ENCODE assay signal across 11 cellular contexts in the genomic region with DNA sequence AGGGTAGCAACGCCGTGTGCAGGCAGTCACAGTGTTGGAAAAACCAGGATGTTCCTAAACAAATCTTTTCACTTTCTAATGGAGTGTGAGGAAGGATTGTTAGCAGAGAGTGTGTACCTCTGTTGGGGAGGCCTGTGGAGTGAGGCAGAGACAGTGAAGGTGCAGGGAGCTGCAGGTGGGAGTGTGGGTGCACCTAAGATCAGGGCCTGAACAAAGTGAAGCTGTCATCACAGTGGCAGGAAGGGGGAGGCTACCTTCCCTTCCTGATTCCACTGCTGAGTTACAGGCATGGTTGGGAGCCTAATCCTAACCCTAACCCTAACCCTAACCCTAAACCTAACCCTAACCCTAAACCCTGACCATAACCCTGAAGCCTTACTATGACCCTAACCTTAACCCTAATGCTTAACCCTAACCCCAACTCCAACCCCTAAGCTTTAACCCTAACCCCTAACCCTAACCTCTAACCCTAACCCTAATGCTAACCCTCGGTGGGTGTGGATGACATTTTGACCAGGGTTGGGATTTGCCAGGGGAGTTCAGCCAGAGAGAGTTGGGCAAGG.
A peak's percentile ranks its signal among the peaks of the same experiment; 100 is the strongest.
DNase-seq lines count a peak whose midpoint lies in the region; ATAC-seq, FAIRE-seq and TF ChIP-seq lines count a peak whose summit lies in the region.
"Had no signal": no experiment of that assay in that cellular context is flagged by ENCODE, and none has a peak within 500 bp of the region (broad histone marks: within the 10 kb centered on the region; RNA-seq: fewer than 3 reads in every experiment).

No MANE protein-coding gene starts in this region.

- CTCF ChIA-PET in activated CD8-positive, alpha-beta T cell treated with anti-CD3 and anti-CD28 coated beads, Interleukin-2, amount 10 ng/mL, durations not matched to agents 7 days and 5 days (lab: Charles Lee), result interaction anchor here (1.4 kb wide), 1 partner anchor 8 kb away, joined by 4 read pairs; no protein-coding TSS in a partner anchor
- CTCF ChIA-PET in endothelial cell of umbilical vein (lab: Charles Lee), result no interaction called here

- H3K27me3 Mint-ChIP-seq in activated CD8-positive, alpha-beta T cell treated with anti-CD3 and anti-CD28 coated beads, Interleukin-2, amount 10 ng/mL, durations not matched to agents 7 days and 5 days (ENCODE audit: low read depth), result no peaks in the 10 kb centered on the region

- H3K4me2 ChIP-seq in endothelial cell of umbilical vein (ENCODE audit: insufficient read depth, low read length), result no peak overlapping the region

- H3K4me3 ChIP-seq in right atrium auricular region (no peak overlapping the region), left ventricle myocardium inferior (no peak overlapping the region), endothelial cell of umbilical vein (replicated peaks in 1 of 3; ENCODE audit: insufficient read depth in 1 of 3, low read depth in 1 of 3, low read length in 3 of 3) (no peak overlapping the region), gastroesophageal sphincter (no peak overlapping the region)

- H3K27ac Mint-ChIP-seq in activated CD8-positive, alpha-beta T cell treated with anti-CD3 and anti-CD28 coated beads, Interleukin-2, amount 10 ng/mL, durations not matched to agents 7 days and 5 days, result peak overlapping the region; percentile 66

- H3K9me1 ChIP-seq in endothelial cell of umbilical vein (replicated peaks; ENCODE audit: control insufficient read depth, extremely low read depth, insufficient read depth, low read length), result no peaks in the 10 kb centered on the region

- no peaks in the 10 kb centered on the region for H3K9me3 ChIP-seq in right atrium auricular region
- H3K9me3 ChIP-seq in left ventricle myocardium inferior (replicated peaks), result peaks cover 6% of the 10 kb centered on the region
- no peaks in the 10 kb centered on the region for H3K9me3 ChIP-seq in endothelial cell of umbilical vein (replicated peaks; ENCODE audit: control insufficient read depth, insufficient read depth, low read length)
- H3K9me3 ChIP-seq in gastroesophageal sphincter, result no peaks in the 10 kb centered on the region
- H3K9me3 ChIP-seq: neutrophil had no signal

- no TSS peak for BruUV-seq in endothelial cell of umbilical vein (replicated peaks; lab: Mats Ljungman, UMichigan)

- H3K27ac ChIP-seq in right atrium auricular region (no peak overlapping the region), left ventricle myocardium inferior (replicated peaks) (no peak overlapping the region), endothelial cell of umbilical vein (ENCODE audit: insufficient read depth, low read depth, low read length) (no peak overlapping the region), gastroesophageal sphincter (no peak overlapping the region)
- H3K27ac ChIP-seq: neutrophil had no signal

- no peaks in the 10 kb centered on the region for H3K79me2 ChIP-seq in endothelial cell of umbilical vein (ENCODE audit: control insufficient read depth, insufficient read depth, low read length)

- TF ChIP-seq CTCF in right atrium auricular region (IDR thresholded peaks at IDR 0.05) (no peak), left ventricle myocardium inferior (IDR thresholded peaks at IDR 0.05; ENCODE audit: borderline replicate concordance) (no peak), endothelial cell of umbilical vein (IDR thresholded peaks at IDR 0.05; ENCODE audit: extremely low read depth in 1 of 2, insufficient read depth in 1 of 2, low read depth in 1 of 2, low read length in 2 of 2) (no peak), gastroesophageal sphincter (IDR thresholded peaks at IDR 0.05) (no peak)

- H4K20me1 ChIP-seq in endothelial cell of umbilical vein (replicated peaks; ENCODE audit: control insufficient read depth, extremely low read depth, insufficient read depth, low read length), result no peaks in the 10 kb centered on the region

- H3K4me1 ChIP-seq in right atrium auricular region (peaks cover 0 to 10% of the 10 kb centered on the region in 2 donors), left ventricle myocardium inferior (peaks cover 5% of the 10 kb centered on the region), endothelial cell of umbilical vein (ENCODE audit: control insufficient read depth, extremely low read depth, insufficient read depth, low read length) (peaks cover 10% of the 10 kb centered on the region), gastroesophageal sphincter (peaks cover 0 to 18% (median 0%) of the 10 kb centered on the region in 3 donors)

- FAIRE-seq in endothelial cell of umbilical vein (lab: Jason Lieb, UNC), result peak; percentile 75
- FAIRE-seq: H54, TTC549 had no signal

- peaks cover 5% of the 10 kb centered on the region for H3K9me3 Mint-ChIP-seq in activated CD8-positive, alpha-beta T cell treated with anti-CD3 and anti-CD28 coated beads, Interleukin-2, amount 10 ng/mL, durations not matched to agents 7 days and 5 days (ENCODE audit: insufficient read depth)

- peaks cover 27% of the 10 kb centered on the region for H3K36me3 Mint-ChIP-seq in activated CD8-positive, alpha-beta T cell treated with anti-CD3 and anti-CD28 coated beads, Interleukin-2, amount 10 ng/mL, durations not matched to agents 7 days and 5 days (ENCODE audit: low read depth)

- WGBS in gastroesophageal sphincter (ENCODE audit: low coverage in 1 of 2), 2 donors, result 57 to 78% methylated on average over 1 to 3 of the region's 3 CpGs

- H2AFZ ChIP-seq in endothelial cell of umbilical vein (ENCODE audit: low read depth, low read length), result no peak overlapping the region

- dilution Hi-C loops in endothelial cell of umbilical vein (cut with MboI; ENCODE audit: extremely low pct_ligation_motif_present, low sequenced_read_pairs), result no loop called here

- intact Hi-C loops in left ventricle myocardium inferior (cut with micrococcal nuclease) (no loop called here), endothelial cell of umbilical vein (cut with micrococcal nuclease) (no loop called here)

- no peak overlapping the region for H3K9ac ChIP-seq in endothelial cell of umbilical vein (replicated peaks; ENCODE audit: extremely low read depth, insufficient read depth, low read length)

- peaks cover 74% of the 10 kb centered on the region for H3K4me1 Mint-ChIP-seq in activated CD8-positive, alpha-beta T cell treated with anti-CD3 and anti-CD28 coated beads, Interleukin-2, amount 10 ng/mL, durations not matched to agents 7 days and 5 days (ENCODE audit: low read depth)

- H3K4me3 Mint-ChIP-seq in activated CD8-positive, alpha-beta T cell treated with anti-CD3 and anti-CD28 coated beads, Interleukin-2, amount 10 ng/mL, durations not matched to agents 7 days and 5 days, result no peak overlapping the region

- TF ChIP-seq EP300 in gastroesophageal sphincter (IDR thresholded peaks at IDR 0.05), result no peak

- POLR2A ChIA-PET in activated CD8-positive, alpha-beta T cell treated with anti-CD3 and anti-CD28 coated beads, Interleukin-2, amount 10 ng/mL, durations not matched to agents 7 days and 5 days (lab: Charles Lee), result interaction anchor here (0.9 to 12.6 kb wide), 4 partner anchors 8 to 161 kb away, joined by 3 to 179 read pairs (median 6); a partner anchor contains a TSS
- POLR2A ChIA-PET in endothelial cell of umbilical vein (lab: Charles Lee), result no interaction called here

- ATAC-seq in activated CD8-positive, alpha-beta T cell treated with anti-CD3 and anti-CD28 coated beads, Interleukin-2, amount 10 ng/mL, durations not matched to agents 7 days and 5 days, result peak; percentile 9
- no peak for ATAC-seq in gastroesophageal sphincter
- ATAC-seq in GM19023 (IDR thresholded peaks at IDR 0.05; ENCODE audit: unreplicated experiment), result no peak

- H3K36me3 ChIP-seq in right atrium auricular region (no peaks in the 10 kb centered on the region), left ventricle myocardium inferior (no peaks in the 10 kb centered on the region), endothelial cell of umbilical vein (ENCODE audit: control insufficient read depth in 2 of 2, extremely low read depth in 1 of 2, insufficient read depth in 2 of 2, low read length in 2 of 2) (no peaks in the 10 kb centered on the region), gastroesophageal sphincter (no peaks in the 10 kb centered on the region)
- H3K36me3 ChIP-seq: neutrophil had no signal

- TF ChIP-seq POLR2A in endothelial cell of umbilical vein (IDR thresholded peaks at IDR 0.05; ENCODE audit: low read depth, low read length) (no peak), gastroesophageal sphincter (IDR thresholded peaks at IDR 0.05) (no peak)

- H3K27me3 ChIP-seq in right atrium auricular region (no peaks in the 10 kb centered on the region), left ventricle myocardium inferior (ENCODE audit: low read depth) (no peaks in the 10 kb centered on the region), endothelial cell of umbilical vein (ENCODE audit: control insufficient read depth in 2 of 2, insufficient read depth in 2 of 2, low read length in 2 of 2) (no peaks in the 10 kb centered on the region), gastroesophageal sphincter (no peaks in the 10 kb centered on the region)

- DNase-seq in right atrium auricular region (ENCODE audit: low spot score), result peak; percentile 23
- DNase-seq in left ventricle myocardium inferior, result no peak
- DNase-seq in activated CD8-positive, alpha-beta T cell treated with anti-CD3 and anti-CD28 coated beads, Interleukin-2, amount 10 ng/mL, durations not matched to agents 7 days and 5 days, result no peak
- DNase-seq in endothelial cell of umbilical vein (ENCODE audit: low read depth, low spot score), result no peak
- no peak for DNase-seq in SHP77 (lab: John Stamatoyannopoulos, UW)
- DNase-seq: NCI-H1694 had no signal

TF ChIP-seq in endothelial cell of umbilical vein, 7 proteins besides CTCF, POLR2A, EP300 and RAD21:
- TF ChIP-seq GATA2 (IDR thresholded peaks at IDR 0.05; ENCODE audit: insufficient read depth, insufficient read length, low read depth, low read length), result no peak
- no peak for TF ChIP-seq POLR2AphosphoS5 (IDR thresholded peaks at IDR 0.05; ENCODE audit: insufficient read depth, low read depth, low read length)
- TF ChIP-seq JUN (IDR thresholded peaks at IDR 0.05; ENCODE audit: borderline replicate concordance, insufficient read depth, insufficient read length, low read depth), result no peak
- TF ChIP-seq FOS (IDR thresholded peaks at IDR 0.05; ENCODE audit: borderline replicate concordance, insufficient read depth, low read length), result no peak
- TF ChIP-seq MYC (IDR thresholded peaks at IDR 0.05; ENCODE audit: low read depth, low read length), result no peak
- TF ChIP-seq EZH2 (IDR thresholded peaks at IDR 0.05; ENCODE audit: borderline replicate concordance, low read depth, low read length, severe bottlenecking), result no peak
- TF ChIP-seq, protein P1, sequence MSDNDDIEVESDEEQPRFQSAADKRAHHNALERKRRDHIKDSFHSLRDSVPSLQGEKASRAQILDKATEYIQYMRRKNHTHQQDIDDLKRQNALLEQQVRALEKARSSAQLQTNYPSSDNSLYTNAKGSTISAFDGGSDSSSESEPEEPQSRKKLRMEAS (IDR thresholded peaks at IDR 0.05; ENCODE audit: insufficient read depth, insufficient read length), result no peak
